In the genomic region with DNA sequence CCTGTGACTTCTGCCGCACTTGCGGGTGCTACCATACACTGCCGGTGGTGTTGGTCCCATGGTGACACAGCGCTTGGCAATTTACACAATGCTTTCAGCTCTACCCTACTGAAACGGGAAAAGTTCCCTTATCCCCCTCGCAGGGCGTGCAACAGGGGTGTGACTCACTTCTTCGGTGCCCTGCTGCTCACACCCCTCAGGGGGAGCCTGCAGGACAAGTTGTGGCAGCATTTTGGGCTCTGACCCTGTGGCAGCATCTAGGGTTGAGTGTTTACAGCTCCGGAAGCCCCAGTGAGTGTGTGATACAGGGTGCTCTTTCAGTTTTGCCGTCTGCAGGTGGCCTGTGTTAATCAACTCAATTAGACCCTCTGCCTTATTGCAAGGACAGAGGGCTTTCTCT, we compare ENCODE assay signal across 30 cellular contexts.
"Had no signal": no experiment of that assay in that cellular context is flagged by ENCODE, and none has a peak within 500 bp of the region (broad histone marks: within the 10 kb centered on the region; RNA-seq: fewer than 3 reads in every experiment).

No MANE protein-coding gene starts in this region.

- ATAC-seq: activated CD4-positive, CD25-positive, alpha-beta regulatory T cell treated with anti-CD3 and anti-CD28 coated beads, Interleukin-2, amount 50 U/mL, for 24 hours; activated CD8-positive, alpha-beta memory T cell treated with anti-CD3 and anti-CD28 coated beads, Interleukin-2, amount 10 ng/mL, durations not matched to agents 7 days and 5 days; Panc1; Right ventricle myocardium inferior had no signal

- DNase-seq: activated CD4-positive, alpha-beta T cell treated with anti-CD3 and anti-CD28 coated beads for 48 hours; activated CD4-positive, alpha-beta T cell treated with anti-CD3 and anti-CD28 coated beads, Interleukin-2, amount 50 U/mL, for 4 hours; activated CD8-positive, alpha-beta memory T cell treated with anti-CD3 and anti-CD28 coated beads, Interleukin-2, amount 10 ng/mL, durations not matched to agents 7 days and 5 days; activated effector memory CD4-positive, alpha-beta T cell treated with Interleukin-2 at 50 U/mL for 16 hours; activated naive CD4-positive, alpha-beta T cell; activated T-cell treated with anti-CD3 and anti-CD28 coated beads, Interleukin-2, amount 50 U/mL, for 24 hours; amygdala; brain microvascular endothelial cell; cerebellar nuclear complex; Karpas-422; NCI-H1092 treated with DMSO at 0.1 percent for 48 hours; NCI-H1417 treated with DMSO at 0.1 percent for 48 hours; NCI-H1694; NCI-H2029; NCI-H2107; NCI-H2171 treated with DMSO at 0.1 percent for 48 hours; NCI-H226; NCI-H526; NCI-H774; OCI-M1; RPMI8226; SJCRH30; SK-N-SH; T-helper 1 cell had no signal

- H3K27ac Mint-ChIP-seq: activated CD8-positive, alpha-beta memory T cell treated with anti-CD3 and anti-CD28 coated beads, Interleukin-2, amount 10 ng/mL, durations not matched to agents 7 days and 5 days; activated naive CD4-positive, alpha-beta T cell treated with anti-CD3 and anti-CD28 coated beads, Interleukin-2, amount 50 U/mL, for 24 hours; activated T-cell treated with anti-CD3 and anti-CD28 coated beads, Interleukin-2, amount 50 U/mL, for 24 hours; activated T-helper 1 cell treated with anti-CD3 and anti-CD28 coated beads, Interleukin-12 subunit alpha, Interleukin-12 subunit beta, Interleukin-2, Interleukin-4 antibody, amounts not matched to agents 30 ng/mL and 10 ng/mL and 1 ng/mL, durations not matched to agents 14 hours and 24 hours and 36 hours had no signal

- H3K4me3 Mint-ChIP-seq: activated CD8-positive, alpha-beta memory T cell treated with anti-CD3 and anti-CD28 coated beads, Interleukin-2, amount 10 ng/mL, durations not matched to agents 7 days and 5 days; activated naive CD4-positive, alpha-beta T cell treated with anti-CD3 and anti-CD28 coated beads, Interleukin-2, amount 50 U/mL, for 24 hours; activated T-cell treated with anti-CD3 and anti-CD28 coated beads, Interleukin-2, amount 50 U/mL, for 24 hours; activated T-helper 1 cell treated with anti-CD3 and anti-CD28 coated beads, Interleukin-12 subunit alpha, Interleukin-12 subunit beta, Interleukin-2, Interleukin-4 antibody, amounts not matched to agents 30 ng/mL and 10 ng/mL and 1 ng/mL, durations not matched to agents 14 hours and 24 hours and 36 hours had no signal

- H3K9ac ChIP-seq: SK-N-SH had no signal

- H3K4me3 ChIP-seq: cardiac muscle cell, SJCRH30 had no signal

- H3K4me2 ChIP-seq: SK-N-SH had no signal

- H3K36me3 Mint-ChIP-seq: activated CD8-positive, alpha-beta memory T cell treated with anti-CD3 and anti-CD28 coated beads, Interleukin-2, amount 10 ng/mL, durations not matched to agents 7 days and 5 days; activated naive CD4-positive, alpha-beta T cell treated with anti-CD3 and anti-CD28 coated beads, Interleukin-2, amount 50 U/mL, for 24 hours had no signal

- H3K27me3 ChIP-seq: brain microvascular endothelial cell, SJCRH30 had no signal

- H3K27ac ChIP-seq: brain microvascular endothelial cell, cardiac muscle cell had no signal

- H3K36me3 ChIP-seq: brain microvascular endothelial cell, cardiac muscle cell, SJCRH30 had no signal

- H3K4me1 Mint-ChIP-seq: activated CD8-positive, alpha-beta memory T cell treated with anti-CD3 and anti-CD28 coated beads, Interleukin-2, amount 10 ng/mL, durations not matched to agents 7 days and 5 days; activated naive CD4-positive, alpha-beta T cell treated with anti-CD3 and anti-CD28 coated beads, Interleukin-2, amount 50 U/mL, for 24 hours had no signal

- H3K9me3 ChIP-seq: SJCRH30, SK-N-SH had no signal

- H3K9me3 Mint-ChIP-seq: activated naive CD4-positive, alpha-beta T cell treated with anti-CD3 and anti-CD28 coated beads, Interleukin-2, amount 50 U/mL, for 24 hours; activated T-cell treated with anti-CD3 and anti-CD28 coated beads, Interleukin-2, amount 50 U/mL, for 24 hours; activated T-helper 1 cell treated with anti-CD3 and anti-CD28 coated beads, Interleukin-12 subunit alpha, Interleukin-12 subunit beta, Interleukin-2, Interleukin-4 antibody, amounts not matched to agents 30 ng/mL and 10 ng/mL and 1 ng/mL, durations not matched to agents 14 hours and 24 hours and 36 hours had no signal

- H3K27me3 Mint-ChIP-seq: activated T-cell treated with anti-CD3 and anti-CD28 coated beads, Interleukin-2, amount 50 U/mL, for 24 hours had no signal

- H3K9me2 ChIP-seq: SK-N-SH had no signal
